ENCODE assay signal across 9 cellular contexts in the genomic region with DNA sequence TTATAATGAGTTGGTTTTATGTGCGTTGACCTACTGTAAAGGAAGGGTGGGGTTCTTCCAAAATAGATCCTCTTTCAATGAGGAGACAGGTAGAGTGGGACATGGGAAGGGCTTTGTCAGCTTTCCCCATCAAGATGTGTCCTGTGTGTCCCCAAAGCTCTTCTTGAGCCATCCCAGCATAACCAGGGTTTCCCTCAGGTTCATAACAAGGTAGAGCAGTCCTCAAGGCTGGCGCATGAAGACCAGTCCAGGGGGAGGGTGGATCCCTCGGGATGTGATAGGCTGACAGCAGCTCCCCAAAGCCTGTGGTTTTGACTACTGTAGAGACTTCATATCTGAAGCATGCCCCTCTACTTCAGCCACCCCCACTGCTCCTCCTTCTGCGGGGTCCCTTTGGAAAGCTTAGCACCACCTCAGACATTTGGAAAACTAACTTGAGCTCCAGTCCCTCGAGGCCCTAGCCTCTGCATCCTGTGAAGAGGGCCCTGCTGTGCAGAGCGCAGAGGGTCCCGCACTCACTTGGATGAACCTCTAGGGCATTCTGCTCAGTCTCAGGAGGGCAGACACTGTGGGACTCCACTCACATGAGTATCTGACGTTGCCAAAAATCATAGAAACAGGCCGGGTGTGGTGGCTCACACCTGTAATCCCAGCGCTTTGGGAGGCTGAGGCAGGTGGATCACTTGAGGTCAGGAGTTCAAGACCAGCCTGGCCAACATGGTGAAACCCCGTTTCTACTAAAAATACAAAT. TPM values are rescaled to one million over a fixed set of nuclear protein-coding genes. Genes with fewer than 3 reads are reported as not detected.
DNase-seq lines count a peak whose midpoint lies in the region; ATAC-seq and TF ChIP-seq lines count a peak whose summit lies in the region.
"Had no signal": no experiment of that assay in that cellular context is flagged by ENCODE, and none has a peak within 500 bp of the region (broad histone marks: within the 10 kb centered on the region; RNA-seq: fewer than 3 reads in every experiment).

No MANE protein-coding gene starts in this region.

- no peak for DNase-seq in activated CD4-positive, alpha-beta T cell treated with anti-CD3 and anti-CD28 coated beads, Interleukin-2, amount 10 ng/mL, durations not matched to agents 7 days and 5 days
- no peak for DNase-seq in activated CD4-positive, alpha-beta T cell treated with anti-CD3 and anti-CD28 coated beads for 4 hours
- DNase-seq in activated CD4-positive, alpha-beta memory T cell treated with anti-CD3 and anti-CD28 coated beads, Interleukin-2, amount 10 ng/mL, durations not matched to agents 7 days and 5 days = no peak
- DNase-seq in esophagus squamous epithelium (lab: John Stamatoyannopoulos, UW) = no peak
- DNase-seq in stimulated activated naive CD8-positive, alpha-beta T cell treated with anti-CD3 and anti-CD28 coated beads, Interleukin-15, Interleukin-2, amounts not matched to agents 100 U/mL and 50 U/mL, for 24 hours = peak; percentile 34
- no peak for DNase-seq in trophoblast cell
- DNase-seq in NCI-H510A (lab: John Stamatoyannopoulos, UW) = no peak
- DNase-seq in sciatic nerve (ENCODE audit: low spot score) = no peak

- intact Hi-C loops in esophagus squamous epithelium (cut with DNase I) = loop anchor here (5.0 kb wide), 1 partner anchor 308 kb away; no protein-coding TSS in a partner anchor
- intact Hi-C loops in sciatic nerve (cut with DNase I) = loop anchor here (5.0 kb wide), 1 partner anchor 303 kb away; no protein-coding TSS in a partner anchor

- H3K4me1 ChIP-seq in esophagus squamous epithelium (peaks cover 2 to 20% (median 10%) of the 10 kb centered on the region in 3 donors), trophoblast cell (ENCODE audit: control insufficient read depth in 1 of 2, insufficient read depth in 2 of 2, low read length in 2 of 2) (no peaks in the 10 kb centered on the region)

- 71 to 80% methylated on average over 8 to 9 of the region's 11 CpGs for WGBS in esophagus squamous epithelium, 2 donors
- WGBS in trophoblast cell (ENCODE audit: extremely low coverage, insufficient coverage, insufficient read length) = no CpG with 5 or more reads among the region's 11 CpGs

- H3K4me3 Mint-ChIP-seq in activated CD4-positive, alpha-beta T cell treated with anti-CD3 and anti-CD28 coated beads, Interleukin-2, amount 10 ng/mL, durations not matched to agents 7 days and 5 days = peak overlapping the region; percentile 97
- peak overlapping the region; percentile 96 for H3K4me3 Mint-ChIP-seq in activated CD4-positive, alpha-beta memory T cell treated with anti-CD3 and anti-CD28 coated beads, Interleukin-2, amount 10 ng/mL, durations not matched to agents 7 days and 5 days

- no peaks in the 10 kb centered on the region for H3K79me2 ChIP-seq in trophoblast cell (ENCODE audit: control insufficient read depth, insufficient read depth, low read length, poor library complexity)

- no peak overlapping the region for H3K14ac ChIP-seq in trophoblast cell (ENCODE audit: low read length)

- POLR2A ChIA-PET in activated CD4-positive, alpha-beta T cell treated with anti-CD3 and anti-CD28 coated beads, Interleukin-2, amount 10 ng/mL, durations not matched to agents 7 days and 5 days (lab: Charles Lee) = interaction anchor here (0.6 to 1.6 kb wide), 8 partner anchors 56 to 306 kb away, joined by 3 to 10 read pairs (median 4); a partner anchor contains a TSS
- POLR2A ChIA-PET in activated CD4-positive, alpha-beta memory T cell treated with anti-CD3 and anti-CD28 coated beads, Interleukin-2, amount 10 ng/mL, durations not matched to agents 7 days and 5 days (lab: Charles Lee) = interaction anchor here (0.6 to 10.7 kb wide), 29 partner anchors 8 to 569 kb away, joined by 3 to 396 read pairs (median 5); a partner anchor contains a TSS

- ATAC-seq in stimulated activated naive CD8-positive, alpha-beta T cell treated with anti-CD3 and anti-CD28 coated beads, Interleukin-15, Interleukin-2, amounts not matched to agents 100 U/mL and 50 U/mL, for 24 hours = no peak
- no peak for ATAC-seq in sciatic nerve

- H3K4me2 ChIP-seq in trophoblast cell (ENCODE audit: low read length) = no peak overlapping the region

- peak overlapping the region; percentile 93 for H3K27ac Mint-ChIP-seq in activated CD4-positive, alpha-beta T cell treated with anti-CD3 and anti-CD28 coated beads, Interleukin-2, amount 10 ng/mL, durations not matched to agents 7 days and 5 days
- peak overlapping the region; percentile 87 for H3K27ac Mint-ChIP-seq in activated CD4-positive, alpha-beta memory T cell treated with anti-CD3 and anti-CD28 coated beads, Interleukin-2, amount 10 ng/mL, durations not matched to agents 7 days and 5 days

- no peak for TF ChIP-seq CTCF in esophagus squamous epithelium (IDR thresholded peaks at IDR 0.05)

- no peak overlapping the region for H4K8ac ChIP-seq in trophoblast cell (ENCODE audit: low read depth, low read length)

- H3K36me3 ChIP-seq in esophagus squamous epithelium (no peaks in the 10 kb centered on the region), trophoblast cell (ENCODE audit: control insufficient read depth in 1 of 2, insufficient read depth in 2 of 2, low read length in 2 of 2) (no peaks in the 10 kb centered on the region)
- H3K36me3 ChIP-seq: tibial nerve had no signal

- H3K23ac ChIP-seq in trophoblast cell (ENCODE audit: low read length) = no peak overlapping the region

- H2AFZ ChIP-seq in trophoblast cell (ENCODE audit: insufficient read depth, low read length, poor library complexity) = no peak overlapping the region

- H3K18ac ChIP-seq in trophoblast cell (ENCODE audit: low read length) = no peak overlapping the region

- no peaks in the 10 kb centered on the region for H3K27me3 Mint-ChIP-seq in activated CD4-positive, alpha-beta T cell treated with anti-CD3 and anti-CD28 coated beads, Interleukin-2, amount 10 ng/mL, durations not matched to agents 7 days and 5 days
- H3K27me3 Mint-ChIP-seq in activated CD4-positive, alpha-beta memory T cell treated with anti-CD3 and anti-CD28 coated beads, Interleukin-2, amount 10 ng/mL, durations not matched to agents 7 days and 5 days = no peaks in the 10 kb centered on the region

- H3K27ac ChIP-seq in esophagus squamous epithelium = peak overlapping the region in 3 of 4 donors; percentile 50 to 85 (median 84)
- no peak overlapping the region for H3K27ac ChIP-seq in trophoblast cell (ENCODE audit: low read depth, low read length)

- no peak overlapping the region for H4K91ac ChIP-seq in trophoblast cell (ENCODE audit: low read depth, low read length)

- no peak for TF ChIP-seq POLR2A in esophagus squamous epithelium (IDR thresholded peaks at IDR 0.05)

- H3K36me3 Mint-ChIP-seq in activated CD4-positive, alpha-beta T cell treated with anti-CD3 and anti-CD28 coated beads, Interleukin-2, amount 10 ng/mL, durations not matched to agents 7 days and 5 days (ENCODE audit: low read depth) = peaks cover 34% of the 10 kb centered on the region
- peaks cover 30% of the 10 kb centered on the region for H3K36me3 Mint-ChIP-seq in activated CD4-positive, alpha-beta memory T cell treated with anti-CD3 and anti-CD28 coated beads, Interleukin-2, amount 10 ng/mL, durations not matched to agents 7 days and 5 days (ENCODE audit: low read depth)

- H3K4me3 ChIP-seq in esophagus squamous epithelium (no peak overlapping the region), trophoblast cell (ENCODE audit: low read depth, low read length) (no peak overlapping the region)

- H2BK120ac ChIP-seq in trophoblast cell (ENCODE audit: insufficient read depth, low read length, poor library complexity) = no peak overlapping the region

- H3K9ac ChIP-seq in trophoblast cell (ENCODE audit: low read length) = no peak overlapping the region

- H3K27me3 ChIP-seq in esophagus squamous epithelium (peaks cover 0 to 18% (median 0%) of the 10 kb centered on the region in 4 donors), trophoblast cell (ENCODE audit: insufficient read depth, low read length) (no peaks in the 10 kb centered on the region)

- no peak overlapping the region for H4K12ac ChIP-seq in trophoblast cell (ENCODE audit: low read depth, low read length)

- H3K79me1 ChIP-seq in trophoblast cell (ENCODE audit: low read length) = no peaks in the 10 kb centered on the region

- H3K9me3 ChIP-seq in esophagus squamous epithelium (no peaks in the 10 kb centered on the region), trophoblast cell (ENCODE audit: insufficient read depth, low read depth, low read length) (peaks cover 2% of the 10 kb centered on the region)
- H3K9me3 ChIP-seq: tibial nerve had no signal

- no peak overlapping the region for H2AK5ac ChIP-seq in trophoblast cell (ENCODE audit: low read length)

- peaks cover 6% of the 10 kb centered on the region for H3K9me3 Mint-ChIP-seq in activated CD4-positive, alpha-beta T cell treated with anti-CD3 and anti-CD28 coated beads, Interleukin-2, amount 10 ng/mL, durations not matched to agents 7 days and 5 days
- H3K9me3 Mint-ChIP-seq in activated CD4-positive, alpha-beta memory T cell treated with anti-CD3 and anti-CD28 coated beads, Interleukin-2, amount 10 ng/mL, durations not matched to agents 7 days and 5 days = no peaks in the 10 kb centered on the region

- peaks cover 61% of the 10 kb centered on the region for H3K4me1 Mint-ChIP-seq in activated CD4-positive, alpha-beta T cell treated with anti-CD3 and anti-CD28 coated beads, Interleukin-2, amount 10 ng/mL, durations not matched to agents 7 days and 5 days
- H3K4me1 Mint-ChIP-seq in activated CD4-positive, alpha-beta memory T cell treated with anti-CD3 and anti-CD28 coated beads, Interleukin-2, amount 10 ng/mL, durations not matched to agents 7 days and 5 days = peaks cover 64% of the 10 kb centered on the region

- no peak overlapping the region for H3K4ac ChIP-seq in trophoblast cell (ENCODE audit: low read depth, low read length)

- CTCF ChIA-PET in activated CD4-positive, alpha-beta T cell treated with anti-CD3 and anti-CD28 coated beads, Interleukin-2, amount 10 ng/mL, durations not matched to agents 7 days and 5 days (lab: Charles Lee) = interaction anchor here (0.6 to 3.3 kb wide), 60 partner anchors 9 to 329 kb away, joined by 3 to 27 read pairs (median 4); a partner anchor contains a TSS
- CTCF ChIA-PET in activated CD4-positive, alpha-beta memory T cell treated with anti-CD3 and anti-CD28 coated beads, Interleukin-2, amount 10 ng/mL, durations not matched to agents 7 days and 5 days (lab: Charles Lee) = interaction anchor here (0.6 to 10.7 kb wide), 50 partner anchors 9 to 427 kb away, joined by 3 to 158 read pairs (median 5); a partner anchor contains a TSS

- no peak overlapping the region for H2BK12ac ChIP-seq in trophoblast cell (ENCODE audit: low read length)

- no peak overlapping the region for H2BK5ac ChIP-seq in trophoblast cell (ENCODE audit: low read depth, low read length, poor library complexity)

RNA-seq across cellular contexts. Expression of a gene that starts 1.0 kb away (rescaled TPM):
- total RNA-seq in activated CD4-positive, alpha-beta T cell treated with anti-CD3 and anti-CD28 coated beads, Interleukin-2, amount 10 ng/mL, durations not matched to agents 7 days and 5 days = 10 to 100 TPM; 35.9 to 36.3 TPM
- 10 to 100 TPM; 25.1 to 26.4 TPM for total RNA-seq in activated CD4-positive, alpha-beta memory T cell treated with anti-CD3 and anti-CD28 coated beads, Interleukin-2, amount 10 ng/mL, durations not matched to agents 7 days and 5 days
- total RNA-seq in esophagus squamous epithelium = 10 to 100 TPM in 1 of 4 donors, 1 to 10 TPM in 1, under 1 TPM in 2; 0.38 to 12.2 (median 2.4) TPM
- 0.01 and 0.03 TPM in 2 replicates for polyA plus RNA-seq in trophoblast cell (2013)
- total RNA-seq in sciatic nerve = 22.4 TPM
